11 cellular contexts compared by ENCODE assay signal in genomic region chr20:33843854-33844253, GRCh38. TPM values are rescaled to one million over a fixed set of nuclear protein-coding genes. Genes with fewer than 3 reads are reported as not detected.
DNase-seq lines count a peak whose midpoint lies in the region; ATAC-seq and TF ChIP-seq lines count a peak whose summit lies in the region.
"Had no signal": no experiment of that assay in that cellular context is flagged by ENCODE, and none has a peak within 500 bp of the region (broad histone marks: within the 10 kb centered on the region; RNA-seq: fewer than 3 reads in every experiment).

No MANE protein-coding gene starts in this region.

- H3K9ac ChIP-seq in mammary epithelial cell (ENCODE audit: insufficient read depth, low read length) (no peak overlapping the region), endodermal cell (ENCODE audit: extremely low read depth, low read length, poor library complexity, severe bottlenecking) (no peak overlapping the region)

- H2AFZ ChIP-seq in mammary epithelial cell (ENCODE audit: low read depth, low read length), result no peak overlapping the region

- CTCF ChIA-PET in mammary epithelial cell (lab: Charles Lee; ENCODE audit: low non-redundant PET), result no interaction called here

- H3K27me3 ChIP-seq in mammary epithelial cell (ENCODE audit: insufficient read depth, low read length), result no peaks in the 10 kb centered on the region
- no peaks in the 10 kb centered on the region for H3K27me3 ChIP-seq in endodermal cell (ENCODE audit: control insufficient read depth, insufficient read depth, low read length, poor library complexity, severe bottlenecking)

- no peak overlapping the region for H3K27ac Mint-ChIP-seq in activated T-cell treated with anti-CD3 and anti-CD28 coated beads, Interleukin-2, amount 50 U/mL, for 72 hours
- H3K27ac Mint-ChIP-seq in stimulated activated naive B cell treated with anti-CD40 and anti-IgM and Interleukin-4, amounts not matched to agents 10 μg/mL and 1 μg/mL and 100 μg/mL, for 72 hours, result peak overlapping the region; percentile 82
- no peak overlapping the region for H3K27ac Mint-ChIP-seq in endodermal cell

- intact Hi-C loops in mammary epithelial cell (cut with micrococcal nuclease), result no loop called here

- peaks cover 3% of the 10 kb centered on the region for H4K20me1 ChIP-seq in mammary epithelial cell (ENCODE audit: insufficient read depth, low read length)

- no peak overlapping the region for H3K4me2 ChIP-seq in mammary epithelial cell (ENCODE audit: insufficient read depth, low read depth, low read length)

- ATAC-seq in activated T-cell treated with anti-CD3 and anti-CD28 coated beads, Interleukin-2, amount 50 U/mL, for 72 hours (replicated peaks in 1 of 2), result peak; percentile 84 to 88
- ATAC-seq in HG03457 (IDR thresholded peaks at IDR 0.05; ENCODE audit: unreplicated experiment), result peak; percentile 55
- ATAC-seq in stimulated activated naive B cell treated with anti-CD40 and anti-IgM and Interleukin-4, amounts not matched to agents 10 μg/mL and 1 μg/mL and 100 μg/mL, for 72 hours (replicated peaks), result peak; percentile 95 to 96

- WGBS in mammary epithelial cell (ENCODE audit: low coverage, missing lambda C conversion rate), result 12% methylated on average over 4 of the region's 4 CpGs
- 79 to 85% methylated on average over 4 of the region's 4 CpGs for WGBS in endodermal cell (ENCODE audit: insufficient coverage in 1 of 2, insufficient read length in 1 of 2), 2 experiments

- H3K27ac ChIP-seq in mammary epithelial cell (ENCODE audit: insufficient read depth, low read depth, low read length) (no peak overlapping the region), endodermal cell (ENCODE audit: low read depth, low read length) (no peak overlapping the region)

- DNase-seq in activated T-cell treated with anti-CD3 and anti-CD28 coated beads, Interleukin-2, amount 50 U/mL, for 72 hours, result peak; percentile 17 to 26
- DNase-seq in activated T-cell treated with anti-CD3 and anti-CD28 coated beads, Interleukin-2, amount 50 U/mL, for 48 hours, result no peak
- DNase-seq in mammary epithelial cell (peak; percentile 37), Kasumi-1 (lab: John Stamatoyannopoulos, UW) (no peak), endodermal cell (no peak), NCI-H510A (lab: John Stamatoyannopoulos, UW) (no peak)
- peak; percentile 24 for DNase-seq in stimulated activated naive B cell treated with anti-CD40 and anti-IgM and Interleukin-4, amounts not matched to agents 10 μg/mL and 1 μg/mL and 100 μg/mL, for 72 hours
- DNase-seq: hypothalamus, NCI-H345, occipital lobe had no signal

- H3K4me1 ChIP-seq in mammary epithelial cell (ENCODE audit: insufficient read depth, low read length) (peaks cover 18% of the 10 kb centered on the region), endodermal cell (ENCODE audit: control insufficient read depth, insufficient read depth, low read length) (peaks cover 6% of the 10 kb centered on the region)

- peaks cover 2% of the 10 kb centered on the region in 2 donors for H3K36me3 Mint-ChIP-seq in activated T-cell treated with anti-CD3 and anti-CD28 coated beads, Interleukin-2, amount 50 U/mL, for 72 hours (ENCODE audit: insufficient read depth in 2 of 2)
- H3K36me3 Mint-ChIP-seq in stimulated activated naive B cell treated with anti-CD40 and anti-IgM and Interleukin-4, amounts not matched to agents 10 μg/mL and 1 μg/mL and 100 μg/mL, for 72 hours, result peaks cover 15 to 36% of the 10 kb centered on the region in 2 donors
- H3K36me3 Mint-ChIP-seq in endodermal cell (ENCODE audit: low read depth), result peaks cover 6% of the 10 kb centered on the region

- H3K4me3 Mint-ChIP-seq in activated T-cell treated with anti-CD3 and anti-CD28 coated beads, Interleukin-2, amount 50 U/mL, for 72 hours, result peak overlapping the region; percentile 5 to 25
- H3K4me3 Mint-ChIP-seq in stimulated activated naive B cell treated with anti-CD40 and anti-IgM and Interleukin-4, amounts not matched to agents 10 μg/mL and 1 μg/mL and 100 μg/mL, for 72 hours, result peak overlapping the region in 1 of 2 donors; percentile 11
- no peak overlapping the region for H3K4me3 Mint-ChIP-seq in endodermal cell

- BruUV-seq in mammary epithelial cell (replicated peaks; lab: Mats Ljungman, UMichigan), result no TSS peak

- H3K4me1 Mint-ChIP-seq in activated T-cell treated with anti-CD3 and anti-CD28 coated beads, Interleukin-2, amount 50 U/mL, for 72 hours (ENCODE audit: low read depth), result peaks cover 82% of the 10 kb centered on the region
- peaks cover 69 to 90% of the 10 kb centered on the region in 2 donors for H3K4me1 Mint-ChIP-seq in stimulated activated naive B cell treated with anti-CD40 and anti-IgM and Interleukin-4, amounts not matched to agents 10 μg/mL and 1 μg/mL and 100 μg/mL, for 72 hours
- peaks cover 53% of the 10 kb centered on the region for H3K4me1 Mint-ChIP-seq in endodermal cell

- no peak for TF ChIP-seq CTCF in mammary epithelial cell (conservative IDR thresholded peaks at IDR 0.05 in 1 of 2, IDR thresholded peaks at IDR 0.05 in 1 of 2; ENCODE audit: extremely low read depth in 1 of 2, insufficient read depth in 1 of 2, low read depth in 1 of 2, low read length in 2 of 2)
- TF ChIP-seq CTCF in endodermal cell (conservative IDR thresholded peaks at IDR 0.05), result no peak

- H3K9me3 Mint-ChIP-seq in activated T-cell treated with anti-CD3 and anti-CD28 coated beads, Interleukin-2, amount 50 U/mL, for 72 hours, result no peaks in the 10 kb centered on the region
- H3K9me3 Mint-ChIP-seq in stimulated activated naive B cell treated with anti-CD40 and anti-IgM and Interleukin-4, amounts not matched to agents 10 μg/mL and 1 μg/mL and 100 μg/mL, for 72 hours, result no peaks in the 10 kb centered on the region
- no peaks in the 10 kb centered on the region for H3K9me3 Mint-ChIP-seq in endodermal cell

- peaks cover 98% of the 10 kb centered on the region for H3K79me2 ChIP-seq in mammary epithelial cell (ENCODE audit: insufficient read depth, low read length)

- H3K9me3 ChIP-seq in mammary epithelial cell (replicated peaks; ENCODE audit: insufficient read depth, low read length), result no peaks in the 10 kb centered on the region
- no peaks in the 10 kb centered on the region for H3K9me3 ChIP-seq in endodermal cell (ENCODE audit: control insufficient read depth, low read length)

- no peak overlapping the region for H3K4me3 ChIP-seq in mammary epithelial cell (replicated peaks in 1 of 3; ENCODE audit: insufficient read depth in 1 of 3, low read depth in 2 of 3, low read length in 3 of 3)
- no peak overlapping the region for H3K4me3 ChIP-seq in endodermal cell (ENCODE audit: low read length)

- H3K36me3 ChIP-seq in mammary epithelial cell (ENCODE audit: insufficient read depth, low read length), result peaks cover under 1% of the 10 kb centered on the region
- no peaks in the 10 kb centered on the region for H3K36me3 ChIP-seq in endodermal cell (ENCODE audit: control insufficient read depth, insufficient read depth, low read length)

- dilution Hi-C loops in mammary epithelial cell (cut with HindIII; ENCODE audit: low sequenced_read_pairs), result no loop called here

- no peaks in the 10 kb centered on the region for H3K27me3 Mint-ChIP-seq in activated T-cell treated with anti-CD3 and anti-CD28 coated beads, Interleukin-2, amount 50 U/mL, for 72 hours (ENCODE audit: low read depth)
- no peaks in the 10 kb centered on the region for H3K27me3 Mint-ChIP-seq in stimulated activated naive B cell treated with anti-CD40 and anti-IgM and Interleukin-4, amounts not matched to agents 10 μg/mL and 1 μg/mL and 100 μg/mL, for 72 hours
- H3K27me3 Mint-ChIP-seq in endodermal cell (ENCODE audit: insufficient read depth), result no peaks in the 10 kb centered on the region

- in situ Hi-C loops in mammary epithelial cell (cut with MboI; ENCODE audit: low sequenced_read_pairs in 2 of 2), result no loop called here

RNA-seq across cellular contexts. Expression of gene CHMP4B, which starts 32.7 kb away (rescaled TPM):
- 100 to 1,000 TPM; 102 to 104 TPM for total RNA-seq in activated T-cell treated with anti-CD3 and anti-CD28 coated beads, Interleukin-2, amount 50 U/mL, for 72 hours
- 10 to 100 TPM; 24.2 to 72.4 TPM for total RNA-seq in mammary epithelial cell
- polyA plus RNA-seq in mammary epithelial cell, result 37.7 TPM
- polyA minus RNA-seq in mammary epithelial cell, result 31.3 TPM
- total RNA-seq in endodermal cell, result 100 to 1,000 TPM in 1 of 2 donors, 10 to 100 TPM in 1; 81.5 to 116 TPM
- 74.7 TPM for polyA plus RNA-seq in endodermal cell (2013, experiment 1 of 2)
- 71.3 TPM for polyA plus RNA-seq in endodermal cell (2013, experiment 2 of 2)

Comparison
In these comparisons a context has a peak if more than half of its experiments do, and no peak if none do; other contexts are left out.
1. DNase-seq: peak in activated T-cell treated with anti-CD3 and anti-CD28 coated beads, Interleukin-2, amount 50 U/mL, for 72 hours (2 of 2), mammary epithelial cell (single experiment) and stimulated activated naive B cell treated with anti-CD40 and anti-IgM and Interleukin-4, amounts not matched to agents 10 μg/mL and 1 μg/mL and 100 μg/mL, for 72 hours (single experiment); none in activated T-cell treated with anti-CD3 and anti-CD28 coated beads, Interleukin-2, amount 50 U/mL, for 48 hours (0 of 2), Kasumi-1 (0 of 2), endodermal cell (single experiment) and NCI-H510A (single experiment).
2. Peak in every context shown above with its lines, with median percentiles within 50 percentile points of each other: ATAC-seq.